Comparison of ENCODE assay signal across 8 cellular contexts in the genomic region with DNA sequence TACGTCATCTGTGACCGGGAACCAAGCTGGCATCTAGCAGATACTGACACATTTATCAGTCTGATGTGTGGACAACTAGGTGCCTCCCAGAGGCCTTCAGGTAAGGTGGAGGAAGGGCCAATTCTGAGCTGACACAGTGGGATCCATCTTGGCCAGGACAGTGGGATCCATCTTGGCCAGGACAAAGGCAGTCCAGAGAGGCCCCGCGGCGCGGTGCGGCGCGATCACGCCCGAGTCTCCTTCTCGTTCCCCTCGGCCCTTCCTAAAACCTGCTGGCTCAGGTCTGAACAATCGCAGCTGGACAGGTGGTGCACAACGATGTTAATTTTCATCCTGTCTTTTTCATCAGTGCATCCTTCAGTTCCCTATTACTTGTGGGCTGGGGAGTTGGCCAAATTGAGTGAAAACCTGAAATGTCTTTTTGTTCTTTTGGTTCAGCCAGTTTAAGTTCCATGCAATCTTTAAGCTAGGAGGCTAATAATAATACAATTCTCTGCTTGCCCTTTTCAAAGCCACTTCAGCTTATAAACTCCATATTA. TPM values are rescaled to one million over a fixed set of nuclear protein-coding genes. Genes with fewer than 3 reads are reported as not detected.
DNase-seq lines count a peak whose midpoint lies in the region; ATAC-seq and TF ChIP-seq lines count a peak whose summit lies in the region.

No MANE protein-coding gene starts in this region.

- H3K9me3 ChIP-seq in SJCRH30 (replicated peaks) (no peaks in the 10 kb centered on the region), neuron (ENCODE audit: low read length) (no peaks in the 10 kb centered on the region)

- in situ Hi-C loops in KBM-7 (cut with MboI; ENCODE audit: low pct_unique_long_range_greater_than_20kb, low sequenced_read_pairs): no loop called here

- no peak for TF ChIP-seq CTCF in coronary artery (IDR thresholded peaks at IDR 0.05)

- H3K36me3 ChIP-seq in SJCRH30 (peaks cover 11% of the 10 kb centered on the region; the same call in 1 of the 2 replicates), neuron (ENCODE audit: insufficient read depth, low read length) (peaks cover 8% of the 10 kb centered on the region)

- peak overlapping the region; percentile 89 for H2AFZ ChIP-seq in neuron (ENCODE audit: low read depth, low read length)

- H3K27ac ChIP-seq in SJCRH30 (peak overlapping the region; percentile 91), coronary artery (peak overlapping the region; percentile 99 to 100)

- peaks cover 17% of the 10 kb centered on the region for H3K4me1 ChIP-seq in SJCRH30
- H3K4me1 ChIP-seq in neuron (ENCODE audit: insufficient read depth, low read length): peaks cover 17% of the 10 kb centered on the region

- H3K4me3 ChIP-seq in SJCRH30 (peak overlapping the region; percentile 92), coronary artery (peak overlapping the region; percentile 97), neuron (ENCODE audit: low read length) (peak overlapping the region; percentile 89)

- DNase-seq in GM03348 (ENCODE audit: low spot score) (peak; percentile 7), SJCRH30 (no peak), coronary artery (ENCODE audit: low spot score) (no peak), HPDE6-E6E7 (ENCODE audit: extremely low spot score) (no peak), KBM-7 (no peak)

- H3K27me3 ChIP-seq in SJCRH30 (no peaks in the 10 kb centered on the region), neuron (ENCODE audit: insufficient read depth, low read length) (no peaks in the 10 kb centered on the region)

- ATAC-seq in HG03520 (IDR thresholded peaks at IDR 0.05; ENCODE audit: unreplicated experiment) (no peak), GM18502 (IDR thresholded peaks at IDR 0.05; ENCODE audit: poor library complexity, unreplicated experiment) (no peak)

RNA-seq across cellular contexts. Expression of gene WSB1, which starts 0.5 kb away (rescaled TPM):
- total RNA-seq in SJCRH30 (2014; rRNA removed; shearing (Covaris generic)): 118 and 160 TPM in 2 replicates
